Comparison of ENCODE assay signal across 12 cellular contexts in the genomic region with DNA sequence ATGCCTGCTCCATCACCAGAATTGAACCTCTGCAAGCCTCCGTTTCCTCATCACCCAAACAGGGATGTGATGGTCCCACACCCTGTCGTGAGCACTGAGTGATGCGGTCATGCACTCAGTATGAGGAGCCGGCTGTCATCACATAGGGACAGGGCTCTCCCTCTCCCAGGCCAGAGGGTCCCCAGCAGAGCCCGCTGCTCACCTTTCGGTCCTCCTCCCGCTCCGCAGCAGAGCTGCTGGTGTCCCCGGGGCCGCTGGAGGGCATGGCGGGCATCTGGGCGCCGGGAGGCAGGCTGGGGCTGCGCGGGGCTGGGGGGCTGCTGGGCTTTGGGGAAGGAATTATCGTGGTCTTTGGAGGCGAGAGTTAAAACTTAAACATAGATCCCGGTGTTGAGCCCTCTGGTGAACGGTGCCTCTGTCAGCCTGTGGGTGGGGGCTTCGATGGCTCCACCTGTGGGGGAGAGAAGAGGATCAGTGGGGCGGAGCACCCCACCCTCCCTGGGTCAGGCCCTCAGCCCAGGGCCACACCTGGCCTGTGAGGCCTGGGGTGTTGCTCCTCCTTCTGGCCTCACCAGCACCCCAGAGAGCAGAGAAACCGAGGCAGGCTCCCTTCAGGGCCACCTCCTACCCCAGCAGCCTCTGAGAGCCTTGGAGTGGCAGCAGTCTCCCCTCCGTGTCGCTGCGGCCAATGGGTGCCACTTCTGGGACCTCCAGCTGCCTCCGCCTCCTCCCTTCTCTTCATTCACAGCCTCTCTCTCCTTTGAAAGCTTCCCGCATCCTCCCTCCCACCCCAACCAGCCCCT. TPM values are rescaled to one million over a fixed set of nuclear protein-coding genes. Genes with fewer than 3 reads are reported as not detected.
DNase-seq lines count a peak whose midpoint lies in the region; ATAC-seq and TF ChIP-seq lines count a peak whose summit lies in the region.
"Had no signal": no experiment of that assay in that cellular context is flagged by ENCODE, and none has a peak within 500 bp of the region (broad histone marks: within the 10 kb centered on the region; RNA-seq: fewer than 3 reads in every experiment).

No MANE protein-coding gene starts in this region.

- CTCF ChIA-PET in CD4-positive, alpha-beta T cell (lab: Charles Lee): interaction anchor here (0.7 to 3.0 kb wide), 10 partner anchors 11 to 386 kb away, joined by 3 to 11 read pairs (median 4); no protein-coding TSS in a partner anchor

- intact Hi-C loops in CD4-positive, alpha-beta T cell (cut with DNase I, micrococcal nuclease): loop anchor here (2.0 to 10.0 kb wide), 4 partner anchors 25 to 63 kb away; no protein-coding TSS in a partner anchor
- intact Hi-C loops in natural killer cell (cut with micrococcal nuclease): no loop called here

- no peak for DNase-seq in CD4-positive, alpha-beta T cell
- DNase-seq in natural killer cell (no peak), MV-4-11 (lab: John Stamatoyannopoulos, UW) (no peak), SIG-M5 treated with dmso at 0.1 percent for 504 hours (lab: John Stamatoyannopoulos, UW; ENCODE audit: unreplicated experiment) (no peak)
- no peak for DNase-seq in stimulated activated naive CD4-positive, alpha-beta T cell (lab: John Stamatoyannopoulos, UW)
- DNase-seq: activated B cell treated with CpG ODN at 0.5 μM for 24 hours, EL, kidney glomerular epithelial cell had no signal

- H3K4me1 Mint-ChIP-seq in CD4-positive, alpha-beta T cell (ENCODE audit: low read depth): peaks cover 77% of the 10 kb centered on the region
- H3K4me1 Mint-ChIP-seq in activated naive CD4-positive, alpha-beta T cell treated with anti-CD3 and anti-CD28 coated beads, Interleukin-2, amount 50 U/mL, for 24 hours: peaks cover 71% of the 10 kb centered on the region
- peaks cover 6 to 26% of the 10 kb centered on the region in 2 donors for H3K4me1 Mint-ChIP-seq in natural killer cell

- H3K9me3 ChIP-seq in CD4-positive, alpha-beta T cell (ENCODE audit: control insufficient read depth, low read length): no peaks in the 10 kb centered on the region

- H3K27ac ChIP-seq in CD4-positive, alpha-beta T cell (ENCODE audit: low read depth, low read length): peak overlapping the region; percentile 77

- no peaks in the 10 kb centered on the region for H3K9me3 Mint-ChIP-seq in CD4-positive, alpha-beta T cell
- no peaks in the 10 kb centered on the region for H3K9me3 Mint-ChIP-seq in activated naive CD4-positive, alpha-beta T cell treated with anti-CD3 and anti-CD28 coated beads, Interleukin-2, amount 50 U/mL, for 24 hours
- H3K9me3 Mint-ChIP-seq in natural killer cell: no peaks in the 10 kb centered on the region
- H3K9me3 Mint-ChIP-seq: activated B cell treated with CpG ODN at 0.5 μM for 24 hours, IgD-negative memory B cell had no signal

- no peaks in the 10 kb centered on the region for H3K27me3 ChIP-seq in CD4-positive, alpha-beta T cell (ENCODE audit: control insufficient read depth, insufficient read depth, low read length)

- TF ChIP-seq CTCF in CD4-positive, alpha-beta T cell (IDR thresholded peaks at IDR 0.05): no peak
- no peak for TF ChIP-seq CTCF in natural killer cell (IDR thresholded peaks at IDR 0.05)

- H3K27me3 Mint-ChIP-seq in CD4-positive, alpha-beta T cell: no peaks in the 10 kb centered on the region
- no peaks in the 10 kb centered on the region for H3K27me3 Mint-ChIP-seq in activated naive CD4-positive, alpha-beta T cell treated with anti-CD3 and anti-CD28 coated beads, Interleukin-2, amount 50 U/mL, for 24 hours
- no peaks in the 10 kb centered on the region for H3K27me3 Mint-ChIP-seq in natural killer cell (ENCODE audit: low read depth in 2 of 2)
- H3K27me3 Mint-ChIP-seq: activated B cell treated with CpG ODN at 0.5 μM for 24 hours, IgD-negative memory B cell had no signal

- peak overlapping the region; percentile 80 for H3K4me3 Mint-ChIP-seq in CD4-positive, alpha-beta T cell
- peak overlapping the region; percentile 86 for H3K4me3 Mint-ChIP-seq in activated naive CD4-positive, alpha-beta T cell treated with anti-CD3 and anti-CD28 coated beads, Interleukin-2, amount 50 U/mL, for 24 hours
- no peak overlapping the region for H3K4me3 Mint-ChIP-seq in natural killer cell
- H3K4me3 Mint-ChIP-seq: activated B cell treated with CpG ODN at 0.5 μM for 24 hours had no signal

- POLR2A ChIA-PET in CD4-positive, alpha-beta T cell (lab: Charles Lee): interaction anchor here (0.7 to 3.9 kb wide), 14 partner anchors 9 to 63 kb away, joined by 3 to 37 read pairs (median 8); no protein-coding TSS in a partner anchor

- H3K36me3 Mint-ChIP-seq in CD4-positive, alpha-beta T cell (ENCODE audit: low read depth): peaks cover 34% of the 10 kb centered on the region
- peaks cover 2% of the 10 kb centered on the region for H3K36me3 Mint-ChIP-seq in activated naive CD4-positive, alpha-beta T cell treated with anti-CD3 and anti-CD28 coated beads, Interleukin-2, amount 50 U/mL, for 24 hours
- H3K36me3 Mint-ChIP-seq in natural killer cell: no peaks in the 10 kb centered on the region

- peak; percentile 16 for ATAC-seq in CD4-positive, alpha-beta T cell (ENCODE audit: poor library complexity)
- ATAC-seq in GM21737 (IDR thresholded peaks at IDR 0.05; ENCODE audit: unreplicated experiment) (peak; percentile 15), natural killer cell (peak in 1 of 3 donors; percentile 1), GM18867 (IDR thresholded peaks at IDR 0.05; ENCODE audit: unreplicated experiment) (no peak)

- peak overlapping the region; percentile 90 for H3K27ac Mint-ChIP-seq in CD4-positive, alpha-beta T cell
- H3K27ac Mint-ChIP-seq in activated naive CD4-positive, alpha-beta T cell treated with anti-CD3 and anti-CD28 coated beads, Interleukin-2, amount 50 U/mL, for 24 hours: peak overlapping the region; percentile 98
- H3K27ac Mint-ChIP-seq in natural killer cell: peak overlapping the region; percentile 60 to 80
- H3K27ac Mint-ChIP-seq: activated B cell treated with CpG ODN at 0.5 μM for 24 hours had no signal

RNA-seq across cellular contexts. Expression of a gene that starts 27.8 kb away (rescaled TPM):
- total RNA-seq in CD4-positive, alpha-beta T cell: 10 to 100 TPM; 57.1 to 62.1 TPM
- total RNA-seq in natural killer cell: 10 to 100 TPM; 36.3 to 60.7 (median 45.2) TPM
